ENCODE assay signal across 9 cellular contexts in genomic region chr12:30796891-30797371, GRCh38. TPM values are rescaled to one million over a fixed set of nuclear protein-coding genes. Genes with fewer than 3 reads are reported as not detected.
DNase-seq lines count a peak whose midpoint lies in the region; ATAC-seq, FAIRE-seq and TF ChIP-seq lines count a peak whose summit lies in the region.
"Had no signal": no experiment of that assay in that cellular context is flagged by ENCODE, and none has a peak within 500 bp of the region (broad histone marks: within the 10 kb centered on the region; RNA-seq: fewer than 3 reads in every experiment).

No MANE protein-coding gene starts in this region.

- H3K4me3 ChIP-seq in AG10803 (ENCODE audit: low read length) (peak overlapping the region; percentile 79), body of pancreas (peak overlapping the region; percentile 6 to 34)

- TF ChIP-seq CTCF in AG10803 (conservative IDR thresholded peaks at IDR 0.05; ENCODE audit: low read length) (no peak), body of pancreas (IDR thresholded peaks at IDR 0.05) (no peak)

- H3K4me1 ChIP-seq in body of pancreas = peaks cover 15% of the 10 kb centered on the region

- DNase-seq in AG10803 (ENCODE audit: low read depth) = peak; percentile 33
- peak; percentile 54 for DNase-seq in HT-29 (ENCODE audit: low spot score)
- DNase-seq in body of pancreas = no peak
- no peak for DNase-seq in left lobe of liver (ENCODE audit: low spot score)
- DNase-seq in urothelium cell line (ENCODE audit: low spot score) = peak; percentile 46
- no peak for DNase-seq in NCI-H187 treated with DMSO at 0.1 percent for 48 hours (lab: John Stamatoyannopoulos, UW)

- H3K27me3 ChIP-seq in body of pancreas = no peaks in the 10 kb centered on the region

- no peaks in the 10 kb centered on the region for H3K36me3 ChIP-seq in body of pancreas (replicated peaks in 1 of 2; ENCODE audit: insufficient read depth in 1 of 2, low read depth in 2 of 2)

- TF ChIP-seq POLR2A in body of pancreas (IDR thresholded peaks at IDR 0.05) = no peak

- WGBS in body of pancreas, 2 donors = 15 to 18% methylated on average over 22 of the region's 22 CpGs

- no peak for FAIRE-seq in urothelium cell line (lab: Jason Lieb, UNC)
- FAIRE-seq: endometrium had no signal

- no peak overlapping the region for H3K27ac ChIP-seq in body of pancreas

- no peak for ATAC-seq in body of pancreas
- peak; percentile 16 for ATAC-seq in left lobe of liver
- ATAC-seq in HG03439 (IDR thresholded peaks at IDR 0.05; ENCODE audit: unreplicated experiment) = no peak
- no peak for ATAC-seq in GM21786 (IDR thresholded peaks at IDR 0.05; ENCODE audit: unreplicated experiment)

- H3K9me3 ChIP-seq in body of pancreas = no peaks in the 10 kb centered on the region

- intact Hi-C loops in body of pancreas (cut with DNase I) = no loop called here

RNA-seq across cellular contexts. Expression of gene CAPRIN2, which starts 42.2 kb away (rescaled TPM):
- total RNA-seq in HT-29 (2014; rRNA removed; shearing (Covaris generic)) = 7.8 and 11.0 TPM in 2 replicates
- total RNA-seq in body of pancreas = 10 to 100 TPM; 20.8 to 30.4 TPM
- 7.2 TPM for total RNA-seq in left lobe of liver

Comparison
In these comparisons a context has a peak if more than half of its experiments do, and no peak if none do; other contexts are left out.
1. DNase-seq: peak in AG10803 (single experiment), HT-29 (single experiment) and urothelium cell line (single experiment); none in body of pancreas (0 of 4), left lobe of liver (single experiment) and NCI-H187 treated with DMSO at 0.1 percent for 48 hours (single experiment).